Comparison of ENCODE assay signal across 8 cellular contexts in genomic region chr22:39024519-39024918, GRCh38. TPM values are rescaled to one million over a fixed set of nuclear protein-coding genes. Genes with fewer than 3 reads are reported as not detected.
A peak's percentile ranks its signal among the peaks of the same experiment; 100 is the strongest.
DNase-seq lines count a peak whose midpoint lies in the region; ATAC-seq and TF ChIP-seq lines count a peak whose summit lies in the region.
"Not testable (repeated sequence)": the region's sequence is repeated elsewhere in the genome, so short reads cannot be mapped to it uniquely, and the experiment has no call there.

No MANE protein-coding gene starts in this region.

- intact Hi-C loops in CD4-positive, alpha-beta T cell (cut with DNase I, micrococcal nuclease); activated T-helper 1 cell treated with anti-CD3 and anti-CD28 coated beads, Interleukin-12 subunit alpha, Interleukin-12 subunit beta, Interleukin-2, Interleukin-4 antibody, amounts not matched to agents 30 ng/mL and 10 ng/mL and 1 ng/mL, durations not matched to agents 14 hours and 24 hours and 36 hours (cut with micrococcal nuclease): not testable (repeated sequence)

- peaks cover 30% of the 10 kb centered on the region for H3K36me3 ChIP-seq in KOPT-K1 (ENCODE audit: insufficient read depth, low read length)

- H3K36me3 Mint-ChIP-seq in CD4-positive, alpha-beta T cell (ENCODE audit: low read depth) = peaks cover 65% of the 10 kb centered on the region
- peaks cover 24% of the 10 kb centered on the region for H3K36me3 Mint-ChIP-seq in T-helper 1 cell treated with Interleukin-12 subunit alpha and Interleukin-12 subunit beta and Interleukin-4 antibody, amounts not matched to agents 30 μg/mL and 1 μg/mL, for 36 hours (ENCODE audit: low read depth)
- peaks cover 67% of the 10 kb centered on the region for H3K36me3 Mint-ChIP-seq in activated CD4-positive, alpha-beta memory T cell treated with anti-CD3 and anti-CD28 coated beads, Interleukin-2, amount 10 ng/mL, durations not matched to agents 7 days and 5 days (ENCODE audit: low read depth)
- H3K36me3 Mint-ChIP-seq in activated T-helper 1 cell treated with anti-CD3 and anti-CD28 coated beads, Interleukin-12 subunit alpha, Interleukin-12 subunit beta, Interleukin-2, Interleukin-4 antibody, amounts not matched to agents 30 ng/mL and 10 ng/mL and 1 ng/mL, durations not matched to agents 14 hours and 24 hours and 36 hours (ENCODE audit: low read depth) = peaks cover 32% of the 10 kb centered on the region
- H3K36me3 Mint-ChIP-seq in activated naive CD8-positive, alpha-beta T cell treated with anti-CD3 and anti-CD28 coated beads for 36 hours = peaks cover 21% of the 10 kb centered on the region
- H3K36me3 Mint-ChIP-seq in naive B cell = not testable (repeated sequence)
- peaks cover 43% of the 10 kb centered on the region for H3K36me3 Mint-ChIP-seq in stimulated activated memory B cell treated with anti-CD40 and anti-IgM and Interleukin-4, amounts not matched to agents 10 μg/mL and 1 μg/mL and 100 μg/mL, for 72 hours

- POLR2A ChIA-PET in CD4-positive, alpha-beta T cell (lab: Charles Lee) = interaction anchor here (0.5 to 1.0 kb wide), 2 partner anchors 11 to 502 kb away, joined by 3 read pairs; partner anchors contain the start of gene APOBEC3C
- POLR2A ChIA-PET in activated CD4-positive, alpha-beta memory T cell treated with anti-CD3 and anti-CD28 coated beads, Interleukin-2, amount 10 ng/mL, durations not matched to agents 7 days and 5 days (lab: Charles Lee) = interaction anchor here (0.8 to 1.2 kb wide), 2 partner anchors 11 to 70 kb away, joined by 3 to 4 read pairs; partner anchors contain the start of gene APOBEC3C

- peak overlapping the region; percentile 70 for H3K4me3 Mint-ChIP-seq in CD4-positive, alpha-beta T cell
- H3K4me3 Mint-ChIP-seq in T-helper 1 cell treated with Interleukin-12 subunit alpha and Interleukin-12 subunit beta and Interleukin-4 antibody, amounts not matched to agents 30 μg/mL and 1 μg/mL, for 36 hours; activated T-helper 1 cell treated with anti-CD3 and anti-CD28 coated beads, Interleukin-12 subunit alpha, Interleukin-12 subunit beta, Interleukin-2, Interleukin-4 antibody, amounts not matched to agents 30 ng/mL and 10 ng/mL and 1 ng/mL, durations not matched to agents 14 hours and 24 hours and 36 hours; activated naive CD8-positive, alpha-beta T cell treated with anti-CD3 and anti-CD28 coated beads for 36 hours; stimulated activated memory B cell treated with anti-CD40 and anti-IgM and Interleukin-4, amounts not matched to agents 10 μg/mL and 1 μg/mL and 100 μg/mL, for 72 hours: not testable (repeated sequence)
- peak overlapping the region; percentile 28 for H3K4me3 Mint-ChIP-seq in activated CD4-positive, alpha-beta memory T cell treated with anti-CD3 and anti-CD28 coated beads, Interleukin-2, amount 10 ng/mL, durations not matched to agents 7 days and 5 days
- peak overlapping the region in 3 of 8 donors; percentile 20 to 96 (median 79) for H3K4me3 Mint-ChIP-seq in naive B cell

- peaks cover 64% of the 10 kb centered on the region for H3K4me1 Mint-ChIP-seq in CD4-positive, alpha-beta T cell (ENCODE audit: low read depth)
- peaks cover 43% of the 10 kb centered on the region for H3K4me1 Mint-ChIP-seq in T-helper 1 cell treated with Interleukin-12 subunit alpha and Interleukin-12 subunit beta and Interleukin-4 antibody, amounts not matched to agents 30 μg/mL and 1 μg/mL, for 36 hours (ENCODE audit: low read depth)
- H3K4me1 Mint-ChIP-seq in activated CD4-positive, alpha-beta memory T cell treated with anti-CD3 and anti-CD28 coated beads, Interleukin-2, amount 10 ng/mL, durations not matched to agents 7 days and 5 days = peaks cover 63% of the 10 kb centered on the region
- H3K4me1 Mint-ChIP-seq in activated T-helper 1 cell treated with anti-CD3 and anti-CD28 coated beads, Interleukin-12 subunit alpha, Interleukin-12 subunit beta, Interleukin-2, Interleukin-4 antibody, amounts not matched to agents 30 ng/mL and 10 ng/mL and 1 ng/mL, durations not matched to agents 14 hours and 24 hours and 36 hours (ENCODE audit: low read depth) = peaks cover 58% of the 10 kb centered on the region
- peaks cover 54% of the 10 kb centered on the region for H3K4me1 Mint-ChIP-seq in activated naive CD8-positive, alpha-beta T cell treated with anti-CD3 and anti-CD28 coated beads for 36 hours
- H3K4me1 Mint-ChIP-seq in naive B cell = peaks cover 49 to 78% (median 72%) of the 10 kb centered on the region in 3 donors
- H3K4me1 Mint-ChIP-seq in stimulated activated memory B cell treated with anti-CD40 and anti-IgM and Interleukin-4, amounts not matched to agents 10 μg/mL and 1 μg/mL and 100 μg/mL, for 72 hours = peaks cover 71% of the 10 kb centered on the region

- not testable (repeated sequence) for H3K27me3 Mint-ChIP-seq in CD4-positive, alpha-beta T cell; T-helper 1 cell treated with Interleukin-12 subunit alpha and Interleukin-12 subunit beta and Interleukin-4 antibody, amounts not matched to agents 30 μg/mL and 1 μg/mL, for 36 hours (ENCODE audit: low read depth); activated CD4-positive, alpha-beta memory T cell treated with anti-CD3 and anti-CD28 coated beads, Interleukin-2, amount 10 ng/mL, durations not matched to agents 7 days and 5 days; activated T-helper 1 cell treated with anti-CD3 and anti-CD28 coated beads, Interleukin-12 subunit alpha, Interleukin-12 subunit beta, Interleukin-2, Interleukin-4 antibody, amounts not matched to agents 30 ng/mL and 10 ng/mL and 1 ng/mL, durations not matched to agents 14 hours and 24 hours and 36 hours (ENCODE audit: insufficient read depth); activated naive CD8-positive, alpha-beta T cell treated with anti-CD3 and anti-CD28 coated beads for 36 hours; naive B cell; stimulated activated memory B cell treated with anti-CD40 and anti-IgM and Interleukin-4, amounts not matched to agents 10 μg/mL and 1 μg/mL and 100 μg/mL, for 72 hours

- not testable (repeated sequence) for ATAC-seq in CD4-positive, alpha-beta T cell (ENCODE audit: poor library complexity); naive B cell (ENCODE audit: low read depth in 2 of 2); stimulated activated memory B cell treated with anti-CD40 and anti-IgM and Interleukin-4, amounts not matched to agents 10 μg/mL and 1 μg/mL and 100 μg/mL, for 72 hours

- H3K9me3 Mint-ChIP-seq in CD4-positive, alpha-beta T cell; T-helper 1 cell treated with Interleukin-12 subunit alpha and Interleukin-12 subunit beta and Interleukin-4 antibody, amounts not matched to agents 30 μg/mL and 1 μg/mL, for 36 hours; activated CD4-positive, alpha-beta memory T cell treated with anti-CD3 and anti-CD28 coated beads, Interleukin-2, amount 10 ng/mL, durations not matched to agents 7 days and 5 days; activated T-helper 1 cell treated with anti-CD3 and anti-CD28 coated beads, Interleukin-12 subunit alpha, Interleukin-12 subunit beta, Interleukin-2, Interleukin-4 antibody, amounts not matched to agents 30 ng/mL and 10 ng/mL and 1 ng/mL, durations not matched to agents 14 hours and 24 hours and 36 hours; activated naive CD8-positive, alpha-beta T cell treated with anti-CD3 and anti-CD28 coated beads for 36 hours; naive B cell; stimulated activated memory B cell treated with anti-CD40 and anti-IgM and Interleukin-4, amounts not matched to agents 10 μg/mL and 1 μg/mL and 100 μg/mL, for 72 hours: not testable (repeated sequence)

- not testable (repeated sequence) for DNase-seq in CD4-positive, alpha-beta T cell; activated CD4-positive, alpha-beta memory T cell treated with anti-CD3 and anti-CD28 coated beads, Interleukin-2, amount 10 ng/mL, durations not matched to agents 7 days and 5 days; activated T-helper 1 cell treated with anti-CD3 and anti-CD28 coated beads, Interleukin-12 subunit alpha, Interleukin-12 subunit beta, Interleukin-2, Interleukin-4 antibody, amounts not matched to agents 30 ng/mL and 10 ng/mL and 1 ng/mL, durations not matched to agents 14 hours and 24 hours and 36 hours (ENCODE audit: low spot score); activated naive CD8-positive, alpha-beta T cell treated with anti-CD3 and anti-CD28 coated beads for 36 hours; naive B cell

- peak overlapping the region; percentile 36 for H3K27ac ChIP-seq in CD4-positive, alpha-beta T cell (ENCODE audit: low read depth, low read length)
- peak overlapping the region; percentile 63 for H3K27ac ChIP-seq in KOPT-K1 (ENCODE audit: low read depth, low read length, poor library complexity, severe bottlenecking)

- H3K27me3 ChIP-seq in CD4-positive, alpha-beta T cell (ENCODE audit: control insufficient read depth, insufficient read depth, low read length) = not testable (repeated sequence)

- H3K27ac Mint-ChIP-seq in CD4-positive, alpha-beta T cell = peak overlapping the region; percentile 93
- peak overlapping the region; percentile 50 for H3K27ac Mint-ChIP-seq in T-helper 1 cell treated with Interleukin-12 subunit alpha and Interleukin-12 subunit beta and Interleukin-4 antibody, amounts not matched to agents 30 μg/mL and 1 μg/mL, for 36 hours
- H3K27ac Mint-ChIP-seq in activated CD4-positive, alpha-beta memory T cell treated with anti-CD3 and anti-CD28 coated beads, Interleukin-2, amount 10 ng/mL, durations not matched to agents 7 days and 5 days = peak overlapping the region; percentile 78
- peak overlapping the region; percentile 29 for H3K27ac Mint-ChIP-seq in activated T-helper 1 cell treated with anti-CD3 and anti-CD28 coated beads, Interleukin-12 subunit alpha, Interleukin-12 subunit beta, Interleukin-2, Interleukin-4 antibody, amounts not matched to agents 30 ng/mL and 10 ng/mL and 1 ng/mL, durations not matched to agents 14 hours and 24 hours and 36 hours
- peak overlapping the region; percentile 70 for H3K27ac Mint-ChIP-seq in activated naive CD8-positive, alpha-beta T cell treated with anti-CD3 and anti-CD28 coated beads for 36 hours
- peak overlapping the region in 5 of 6 donors; percentile 27 to 69 (median 53) for H3K27ac Mint-ChIP-seq in naive B cell
- peak overlapping the region; percentile 80 for H3K27ac Mint-ChIP-seq in stimulated activated memory B cell treated with anti-CD40 and anti-IgM and Interleukin-4, amounts not matched to agents 10 μg/mL and 1 μg/mL and 100 μg/mL, for 72 hours

- TF ChIP-seq CTCF in CD4-positive, alpha-beta T cell (IDR thresholded peaks at IDR 0.05) = not testable (repeated sequence)

- CTCF ChIA-PET in CD4-positive, alpha-beta T cell (lab: Charles Lee); activated CD4-positive, alpha-beta memory T cell treated with anti-CD3 and anti-CD28 coated beads, Interleukin-2, amount 10 ng/mL, durations not matched to agents 7 days and 5 days (lab: Charles Lee): not testable (repeated sequence)

- H3K9me3 ChIP-seq in CD4-positive, alpha-beta T cell (ENCODE audit: control insufficient read depth, low read length); KOPT-K1 (ENCODE audit: insufficient read depth, low read length, poor library complexity, severe bottlenecking): not testable (repeated sequence)

RNA-seq across cellular contexts. Expression of gene APOBEC3D, which starts 3.6 kb away (rescaled TPM):
- 1 to 10 TPM; 7.4 to 8.0 TPM for total RNA-seq in CD4-positive, alpha-beta T cell
- total RNA-seq in activated CD4-positive, alpha-beta memory T cell treated with anti-CD3 and anti-CD28 coated beads, Interleukin-2, amount 10 ng/mL, durations not matched to agents 7 days and 5 days = 10 to 100 TPM; 58.2 to 58.9 TPM
- 23.6 and 26.9 TPM in 2 replicates for total RNA-seq in activated T-helper 1 cell treated with anti-CD3 and anti-CD28 coated beads, Interleukin-12 subunit alpha, Interleukin-12 subunit beta, Interleukin-2, Interleukin-4 antibody, amounts not matched to agents 30 ng/mL and 10 ng/mL and 1 ng/mL, durations not matched to agents 14 hours and 24 hours and 36 hours
- 10 to 100 TPM; 23.1 to 24.1 TPM for total RNA-seq in activated naive CD8-positive, alpha-beta T cell treated with anti-CD3 and anti-CD28 coated beads for 36 hours
- polyA plus RNA-seq in naive B cell (ENCODE audit: low read depth in 6 of 6) = 10 to 100 TPM; 10.4 to 33.9 (median 20.4) TPM

RNA-seq across cellular contexts. Expression of gene APOBEC3C, which starts 10.5 kb away (rescaled TPM):
- 10 to 100 TPM; 13.9 to 14.8 TPM for total RNA-seq in CD4-positive, alpha-beta T cell
- 100 to 1,000 TPM; 146 to 157 TPM for total RNA-seq in activated CD4-positive, alpha-beta memory T cell treated with anti-CD3 and anti-CD28 coated beads, Interleukin-2, amount 10 ng/mL, durations not matched to agents 7 days and 5 days
- 71.5 and 73.2 TPM in 2 replicates for total RNA-seq in activated T-helper 1 cell treated with anti-CD3 and anti-CD28 coated beads, Interleukin-12 subunit alpha, Interleukin-12 subunit beta, Interleukin-2, Interleukin-4 antibody, amounts not matched to agents 30 ng/mL and 10 ng/mL and 1 ng/mL, durations not matched to agents 14 hours and 24 hours and 36 hours
- 10 to 100 TPM; 61.6 to 63.1 TPM for total RNA-seq in activated naive CD8-positive, alpha-beta T cell treated with anti-CD3 and anti-CD28 coated beads for 36 hours
- 100 to 1,000 TPM; 296 to 326 (median 316) TPM for polyA plus RNA-seq in naive B cell (ENCODE audit: low read depth in 6 of 6)

RNA-seq across cellular contexts. Expression of gene APOBEC3F, which starts 16.1 kb away (rescaled TPM):
- 1 to 10 TPM; 4.3 to 6.5 TPM for total RNA-seq in CD4-positive, alpha-beta T cell
- total RNA-seq in activated CD4-positive, alpha-beta memory T cell treated with anti-CD3 and anti-CD28 coated beads, Interleukin-2, amount 10 ng/mL, durations not matched to agents 7 days and 5 days = 10 to 100 TPM; 36.4 to 42.2 TPM
- total RNA-seq in activated T-helper 1 cell treated with anti-CD3 and anti-CD28 coated beads, Interleukin-12 subunit alpha, Interleukin-12 subunit beta, Interleukin-2, Interleukin-4 antibody, amounts not matched to agents 30 ng/mL and 10 ng/mL and 1 ng/mL, durations not matched to agents 14 hours and 24 hours and 36 hours = 19.0 and 21.6 TPM in 2 replicates
- 10 to 100 TPM; 19.4 to 20.4 TPM for total RNA-seq in activated naive CD8-positive, alpha-beta T cell treated with anti-CD3 and anti-CD28 coated beads for 36 hours
- polyA plus RNA-seq in naive B cell (ENCODE audit: low read depth in 6 of 6) = 10 to 100 TPM; 32.0 to 56.2 (median 36.4) TPM

RNA-seq across cellular contexts. Expression of gene APOBEC3B, which starts 42.4 kb away (rescaled TPM):
- not detected for total RNA-seq in CD4-positive, alpha-beta T cell
- 10 to 100 TPM; 51.6 to 51.9 TPM for total RNA-seq in activated CD4-positive, alpha-beta memory T cell treated with anti-CD3 and anti-CD28 coated beads, Interleukin-2, amount 10 ng/mL, durations not matched to agents 7 days and 5 days
- total RNA-seq in activated T-helper 1 cell treated with anti-CD3 and anti-CD28 coated beads, Interleukin-12 subunit alpha, Interleukin-12 subunit beta, Interleukin-2, Interleukin-4 antibody, amounts not matched to agents 30 ng/mL and 10 ng/mL and 1 ng/mL, durations not matched to agents 14 hours and 24 hours and 36 hours = 17.9 and 19.5 TPM in 2 replicates
- 1 to 10 TPM; 3.4 TPM for total RNA-seq in activated naive CD8-positive, alpha-beta T cell treated with anti-CD3 and anti-CD28 coated beads for 36 hours
- 1 to 10 TPM in 2 of 6 donors, under 1 TPM in 3, not detected in 1; 0.44 to 1.5 (median 0.56) TPM for polyA plus RNA-seq in naive B cell (ENCODE audit: low read depth in 6 of 6)

RNA-seq across cellular contexts. Expression of gene APOBEC3G, which starts 52.6 kb away (rescaled TPM):
- 10 to 100 TPM; 18.8 to 20.6 TPM for total RNA-seq in CD4-positive, alpha-beta T cell
- 100 to 1,000 TPM; 145 to 146 TPM for total RNA-seq in activated CD4-positive, alpha-beta memory T cell treated with anti-CD3 and anti-CD28 coated beads, Interleukin-2, amount 10 ng/mL, durations not matched to agents 7 days and 5 days
- total RNA-seq in activated T-helper 1 cell treated with anti-CD3 and anti-CD28 coated beads, Interleukin-12 subunit alpha, Interleukin-12 subunit beta, Interleukin-2, Interleukin-4 antibody, amounts not matched to agents 30 ng/mL and 10 ng/mL and 1 ng/mL, durations not matched to agents 14 hours and 24 hours and 36 hours = 53.7 and 56.7 TPM in 2 replicates
- 10 to 100 TPM; 44.2 to 44.3 TPM for total RNA-seq in activated naive CD8-positive, alpha-beta T cell treated with anti-CD3 and anti-CD28 coated beads for 36 hours
- polyA plus RNA-seq in naive B cell (ENCODE audit: low read depth in 6 of 6) = 100 to 1,000 TPM in 4 of 6 donors, 10 to 100 TPM in 2; 87.2 to 136 (median 120) TPM

Comparison
In these comparisons a context has a peak if more than half of its experiments do, and no peak if none do; other contexts are left out.
1. H3K27ac Mint-ChIP-seq: peak in every context shown above with its lines; median percentile 93 in CD4-positive, alpha-beta T cell; 80 in stimulated activated memory B cell treated with anti-CD40 and anti-IgM and Interleukin-4, amounts not matched to agents 10 μg/mL and 1 μg/mL and 100 μg/mL, for 72 hours; 78 in activated CD4-positive, alpha-beta memory T cell treated with anti-CD3 and anti-CD28 coated beads, Interleukin-2, amount 10 ng/mL, durations not matched to agents 7 days and 5 days; 70 in activated naive CD8-positive, alpha-beta T cell treated with anti-CD3 and anti-CD28 coated beads for 36 hours; 53 in naive B cell; 50 in T-helper 1 cell treated with Interleukin-12 subunit alpha and Interleukin-12 subunit beta and Interleukin-4 antibody, amounts not matched to agents 30 μg/mL and 1 μg/mL, for 36 hours; 29 in activated T-helper 1 cell treated with anti-CD3 and anti-CD28 coated beads, Interleukin-12 subunit alpha, Interleukin-12 subunit beta, Interleukin-2, Interleukin-4 antibody, amounts not matched to agents 30 ng/mL and 10 ng/mL and 1 ng/mL, durations not matched to agents 14 hours and 24 hours and 36 hours.